ENCODE assay signal across 8 cellular contexts in the genomic region with DNA sequence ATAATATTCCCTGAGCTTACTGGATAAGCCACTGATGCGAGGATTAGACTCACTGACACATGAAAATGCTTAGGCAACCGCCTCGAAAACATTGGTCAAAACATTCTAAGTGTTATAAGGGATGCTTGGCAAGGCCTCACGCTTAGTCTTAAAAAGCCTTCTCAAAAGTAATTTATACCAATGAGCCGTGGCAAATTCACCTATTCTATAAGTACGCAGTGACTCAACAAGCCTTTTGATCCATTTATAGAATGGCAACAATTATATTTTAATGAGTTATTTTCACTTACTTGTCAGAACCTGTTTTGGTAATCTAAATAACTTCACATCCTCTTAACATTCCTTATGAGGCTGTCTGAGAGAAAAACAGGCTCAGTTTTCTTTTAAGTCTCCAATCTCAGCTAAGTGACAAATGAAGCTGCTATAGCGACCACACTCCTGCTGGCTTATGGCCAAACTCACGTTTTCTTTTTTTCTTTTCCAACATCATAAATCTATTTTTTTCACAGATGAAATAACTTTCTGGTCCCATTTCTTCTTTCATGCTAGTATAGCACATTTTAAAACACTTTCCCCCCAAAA.
DNase-seq lines count a peak whose midpoint lies in the region; ATAC-seq and TF ChIP-seq lines count a peak whose summit lies in the region.

No MANE protein-coding gene starts in this region.

- POLR2A ChIA-PET in activated B cell treated with CpG ODN at 0.5 μM for 24 hours (lab: Charles Lee): interaction anchor here (1.2 to 8.5 kb wide), 13 partner anchors 9 to 844 kb away, joined by 3 to 268 read pairs (median 6); a partner anchor contains a TSS

- peaks cover 71% of the 10 kb centered on the region for H3K4me1 Mint-ChIP-seq in activated B cell treated with CpG ODN at 0.5 μM for 24 hours
- H3K4me1 Mint-ChIP-seq in stimulated activated naive CD8-positive, alpha-beta T cell treated with anti-CD3 and anti-CD28 coated beads, Interleukin-15, amount 100 ng/mL, for 72 hours: peaks cover 76% of the 10 kb centered on the region

- no peaks in the 10 kb centered on the region for H3K27me3 Mint-ChIP-seq in activated B cell treated with CpG ODN at 0.5 μM for 24 hours
- no peaks in the 10 kb centered on the region for H3K27me3 Mint-ChIP-seq in stimulated activated naive CD8-positive, alpha-beta T cell treated with anti-CD3 and anti-CD28 coated beads, Interleukin-15, amount 100 ng/mL, for 72 hours

- no peak overlapping the region for H3K27ac ChIP-seq in right cardiac atrium (ENCODE audit: low read length)

- CTCF ChIA-PET in activated B cell treated with CpG ODN at 0.5 μM for 24 hours (lab: Charles Lee): interaction anchor here (0.8 to 2.9 kb wide), 11 partner anchors 9 to 297 kb away, joined by 3 to 24 read pairs (median 5); a partner anchor contains a TSS

- H3K36me3 Mint-ChIP-seq in activated B cell treated with CpG ODN at 0.5 μM for 24 hours (ENCODE audit: low read depth): peaks cover 16% of the 10 kb centered on the region

- H3K9me3 Mint-ChIP-seq in activated B cell treated with CpG ODN at 0.5 μM for 24 hours: no peaks in the 10 kb centered on the region
- H3K9me3 Mint-ChIP-seq in stimulated activated naive CD8-positive, alpha-beta T cell treated with anti-CD3 and anti-CD28 coated beads, Interleukin-15, amount 100 ng/mL, for 72 hours: no peaks in the 10 kb centered on the region

- 26% methylated on average over 8 of the region's 8 CpGs for WGBS in right cardiac atrium

- no peak for TF ChIP-seq CTCF in activated B cell treated with CpG ODN at 0.5 μM for 24 hours (IDR thresholded peaks at IDR 0.05)

- no peak for ATAC-seq in activated B cell treated with CpG ODN at 0.5 μM for 24 hours (ENCODE audit: low read depth)
- peak in 1 of 2 donors; percentile 27 for ATAC-seq in right cardiac atrium
- no peak for ATAC-seq in stimulated activated naive CD8-positive, alpha-beta T cell treated with anti-CD3 and anti-CD28 coated beads, Interleukin-15, amount 100 ng/mL, for 72 hours
- ATAC-seq in GM18868 (IDR thresholded peaks at IDR 0.05; ENCODE audit: unreplicated experiment): no peak

- peak; percentile 42 for DNase-seq in NCI-H510A treated with DMSO at 0.1 percent for 48 hours (lab: John Stamatoyannopoulos, UW)
- DNase-seq in NCI-H510A (lab: John Stamatoyannopoulos, UW): no peak
- DNase-seq in activated B cell treated with CpG ODN at 0.5 μM for 24 hours: no peak
- no peak for DNase-seq in right cardiac atrium
- DNase-seq in stimulated activated naive CD8-positive, alpha-beta T cell treated with anti-CD3 and anti-CD28 coated beads, Interleukin-15, amount 100 ng/mL, for 72 hours: no peak
- no peak for DNase-seq in hepatic stellate cell (ENCODE audit: low spot score)
- no peak for DNase-seq in NCI-H226

- H3K4me1 ChIP-seq in right cardiac atrium (ENCODE audit: control insufficient read depth, insufficient read depth, low read length): peaks cover 12% of the 10 kb centered on the region

- peak overlapping the region; percentile 99 for H3K27ac Mint-ChIP-seq in activated B cell treated with CpG ODN at 0.5 μM for 24 hours
- H3K27ac Mint-ChIP-seq in stimulated activated naive CD8-positive, alpha-beta T cell treated with anti-CD3 and anti-CD28 coated beads, Interleukin-15, amount 100 ng/mL, for 72 hours: peak overlapping the region; percentile 97 to 99

- H3K27me3 ChIP-seq in right cardiac atrium (ENCODE audit: control insufficient read depth, insufficient read depth): no peaks in the 10 kb centered on the region

- H3K9me3 ChIP-seq in right cardiac atrium (ENCODE audit: control insufficient read depth, low read length): no peaks in the 10 kb centered on the region

- H3K4me3 ChIP-seq in right cardiac atrium (ENCODE audit: low read length): peak overlapping the region; percentile 32

- peak overlapping the region; percentile 95 for H3K4me3 Mint-ChIP-seq in activated B cell treated with CpG ODN at 0.5 μM for 24 hours
- H3K4me3 Mint-ChIP-seq in stimulated activated naive CD8-positive, alpha-beta T cell treated with anti-CD3 and anti-CD28 coated beads, Interleukin-15, amount 100 ng/mL, for 72 hours: peak overlapping the region; percentile 93 to 97

- intact Hi-C loops in activated B cell treated with CpG ODN at 0.5 μM for 24 hours (cut with micrococcal nuclease) (loop anchor here (5.0 to 10.0 kb wide), 2 partner anchors 351 to 412 kb away; a partner anchor contains a TSS), right cardiac atrium (cut with DNase I) (no loop called here)
